In genomic region chr3:172275586-172275985, GRCh38 we compare ENCODE assay signal across 19 cellular contexts.
"Had no signal": no experiment of that assay in that cellular context is flagged by ENCODE, and none has a peak within 500 bp of the region (broad histone marks: within the 10 kb centered on the region; RNA-seq: fewer than 3 reads in every experiment).

No MANE protein-coding gene starts in this region.

- ATAC-seq: activated CD4-positive, alpha-beta T cell treated with anti-CD3 and anti-CD28 coated beads for 36 hours; activated CD8-positive, alpha-beta memory T cell treated with anti-CD3 and anti-CD28 coated beads, Interleukin-2, amount 10 ng/mL, durations not matched to agents 7 days and 5 days; activated T-cell treated with anti-CD3 and anti-CD28 coated beads, Interleukin-2, amount 50 U/mL, for 4 hours; stimulated activated naive B cell treated with anti-CD40 and anti-IgM and Interleukin-4, amounts not matched to agents 10 μg/mL and 1 μg/mL and 100 μg/mL, for 72 hours had no signal

- H3K27ac Mint-ChIP-seq: activated CD4-positive, alpha-beta memory T cell treated with anti-CD3 and anti-CD28 coated beads for 36 hours; activated CD4-positive, alpha-beta T cell treated with anti-CD3 and anti-CD28 coated beads for 36 hours; activated CD8-positive, alpha-beta memory T cell treated with anti-CD3 and anti-CD28 coated beads, Interleukin-2, amount 10 ng/mL, durations not matched to agents 7 days and 5 days; activated naive CD4-positive, alpha-beta T cell treated with anti-CD3 and anti-CD28 coated beads, Interleukin-2, amount 50 U/mL, for 24 hours; T-helper 1 cell treated with Interleukin-12 subunit alpha and Interleukin-12 subunit beta and Interleukin-4 antibody, amounts not matched to agents 30 μg/mL and 1 μg/mL, for 36 hours had no signal

- H3K4me1 Mint-ChIP-seq: activated CD4-positive, alpha-beta T cell treated with anti-CD3 and anti-CD28 coated beads for 36 hours; activated CD8-positive, alpha-beta memory T cell treated with anti-CD3 and anti-CD28 coated beads, Interleukin-2, amount 10 ng/mL, durations not matched to agents 7 days and 5 days; activated naive CD4-positive, alpha-beta T cell treated with anti-CD3 and anti-CD28 coated beads, Interleukin-2, amount 50 U/mL, for 24 hours had no signal

- H3K36me3 ChIP-seq: adrenal gland, ovary, tibial artery had no signal

- H3K27me3 ChIP-seq: adrenal gland, ovary, tibial artery had no signal

- H3K27ac ChIP-seq: adrenal gland, coronary artery, ovary, tibial artery had no signal

- H3K27me3 Mint-ChIP-seq: activated CD4-positive, alpha-beta memory T cell treated with anti-CD3 and anti-CD28 coated beads for 36 hours; activated CD4-positive, alpha-beta T cell treated with anti-CD3 and anti-CD28 coated beads for 36 hours; activated CD8-positive, alpha-beta memory T cell treated with anti-CD3 and anti-CD28 coated beads, Interleukin-2, amount 10 ng/mL, durations not matched to agents 7 days and 5 days; activated naive CD4-positive, alpha-beta T cell treated with anti-CD3 and anti-CD28 coated beads, Interleukin-2, amount 50 U/mL, for 24 hours; stimulated activated naive B cell treated with anti-CD40 and anti-IgM and Interleukin-4, amounts not matched to agents 10 μg/mL and 1 μg/mL and 100 μg/mL, for 72 hours had no signal

- H3K36me3 Mint-ChIP-seq: activated CD4-positive, alpha-beta memory T cell treated with anti-CD3 and anti-CD28 coated beads for 36 hours; activated CD8-positive, alpha-beta memory T cell treated with anti-CD3 and anti-CD28 coated beads, Interleukin-2, amount 10 ng/mL, durations not matched to agents 7 days and 5 days had no signal

- H3K9me3 Mint-ChIP-seq: activated CD4-positive, alpha-beta memory T cell treated with anti-CD3 and anti-CD28 coated beads for 36 hours; activated naive CD4-positive, alpha-beta T cell treated with anti-CD3 and anti-CD28 coated beads, Interleukin-2, amount 50 U/mL, for 24 hours; activated T-cell treated with anti-CD3 and anti-CD28 coated beads, Interleukin-2, amount 50 U/mL, for 4 hours; neural crest cell; stimulated activated naive B cell treated with anti-CD40 and anti-IgM and Interleukin-4, amounts not matched to agents 10 μg/mL and 1 μg/mL and 100 μg/mL, for 72 hours; T-helper 1 cell treated with Interleukin-12 subunit alpha and Interleukin-12 subunit beta and Interleukin-4 antibody, amounts not matched to agents 30 μg/mL and 1 μg/mL, for 36 hours had no signal

- H3K9me3 ChIP-seq: adrenal gland, ovary, tibial artery had no signal

- H3K4me3 ChIP-seq: adrenal gland, coronary artery, ovary, tibial artery had no signal

- DNase-seq: activated CD4-positive, alpha-beta memory T cell treated with anti-CD3 and anti-CD28 coated beads for 36 hours; activated CD4-positive, alpha-beta T cell treated with anti-CD3 and anti-CD28 coated beads for 36 hours; activated CD8-positive, alpha-beta memory T cell treated with anti-CD3 and anti-CD28 coated beads, Interleukin-2, amount 10 ng/mL, durations not matched to agents 7 days and 5 days; activated effector memory CD4-positive, alpha-beta T cell treated with Interleukin-2 at 50 U/mL for 16 hours; activated T-cell treated with anti-CD3 and anti-CD28 coated beads, Interleukin-2, amount 50 U/mL, for 4 hours; adrenal gland; foreskin fibroblast; glutamatergic neuron; hypothalamus; kidney glomerular epithelial cell; mesendoderm; ovary; stimulated activated CD4-positive, alpha-beta T cell treated with anti-CD3 and anti-CD28 coated beads, Interleukin-2, amount 100 ng/mL, for 48 hours; stimulated activated naive B cell treated with anti-CD40 and anti-IgM and Interleukin-4, amounts not matched to agents 10 μg/mL and 1 μg/mL and 100 μg/mL, for 72 hours; tibial artery had no signal

- H3K4me3 Mint-ChIP-seq: activated CD4-positive, alpha-beta memory T cell treated with anti-CD3 and anti-CD28 coated beads for 36 hours; activated CD4-positive, alpha-beta T cell treated with anti-CD3 and anti-CD28 coated beads for 36 hours; activated CD8-positive, alpha-beta memory T cell treated with anti-CD3 and anti-CD28 coated beads, Interleukin-2, amount 10 ng/mL, durations not matched to agents 7 days and 5 days; activated naive CD4-positive, alpha-beta T cell treated with anti-CD3 and anti-CD28 coated beads, Interleukin-2, amount 50 U/mL, for 24 hours; activated T-cell treated with anti-CD3 and anti-CD28 coated beads, Interleukin-2, amount 50 U/mL, for 4 hours; neural crest cell; stimulated activated naive B cell treated with anti-CD40 and anti-IgM and Interleukin-4, amounts not matched to agents 10 μg/mL and 1 μg/mL and 100 μg/mL, for 72 hours; T-helper 1 cell treated with Interleukin-12 subunit alpha and Interleukin-12 subunit beta and Interleukin-4 antibody, amounts not matched to agents 30 μg/mL and 1 μg/mL, for 36 hours had no signal
